Comparison of ENCODE assay signal across 24 cellular contexts in the genomic region with DNA sequence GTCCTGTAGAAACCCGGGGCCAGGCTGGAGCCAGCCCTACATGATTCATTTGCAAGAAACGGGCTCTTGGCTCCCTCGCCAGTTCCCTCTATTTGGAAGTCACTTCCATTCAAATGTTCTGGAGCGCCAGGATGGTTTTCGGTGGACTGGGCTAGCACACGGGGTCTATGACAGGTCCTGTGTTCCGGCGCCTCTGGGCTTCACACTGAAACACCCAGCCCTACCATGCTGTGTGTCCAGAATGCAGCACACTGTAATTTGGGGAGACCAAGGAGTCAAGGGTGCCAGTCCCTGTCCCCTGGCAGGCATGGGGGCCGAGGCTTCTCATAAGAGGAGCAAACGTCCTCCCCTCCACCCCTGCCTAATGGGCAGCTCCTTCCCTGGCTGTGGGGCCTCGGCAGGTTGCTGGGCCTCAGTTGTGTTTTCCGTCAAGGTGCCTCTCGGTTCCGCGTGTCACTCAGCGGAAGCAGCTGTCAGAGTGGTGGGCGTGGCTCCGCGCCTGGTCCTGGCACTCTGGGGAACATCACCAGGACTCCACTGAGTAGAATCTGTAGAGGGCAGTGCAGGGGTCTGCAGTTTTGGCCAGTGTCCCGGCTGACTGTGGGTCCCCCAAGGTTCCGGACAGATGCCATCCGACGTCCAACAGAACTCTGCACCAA. TPM values are rescaled to one million over a fixed set of nuclear protein-coding genes. Genes with fewer than 3 reads are reported as not detected.
DNase-seq lines count a peak whose midpoint lies in the region; ATAC-seq, FAIRE-seq and TF ChIP-seq lines count a peak whose summit lies in the region.
"Had no signal": no experiment of that assay in that cellular context is flagged by ENCODE, and none has a peak within 500 bp of the region (broad histone marks: within the 10 kb centered on the region; RNA-seq: fewer than 3 reads in every experiment).

No MANE protein-coding gene starts in this region.

- no peak overlapping the region for H3K4me2 ChIP-seq in neuronal stem cell (ENCODE audit: insufficient read depth, low read length, poor library complexity, severe bottlenecking)

- peak; percentile 21 for DNase-seq in left ventricle myocardium superior
- DNase-seq in left ventricle myocardium inferior, result no peak
- DNase-seq in WTC11 (ENCODE audit: low spot score), result peak; percentile 11
- DNase-seq in neuronal stem cell (ENCODE audit: low spot score), result no peak
- DNase-seq in uterus, result peak; percentile 9 to 11
- DNase-seq in effector memory CD8-positive, alpha-beta T cell, result no peak
- DNase-seq in HTR-8/SVneo (ENCODE audit: insufficient read length, low spot score), result no peak
- DNase-seq: ACHN; activated CD4-positive, CD25-positive, alpha-beta regulatory T cell treated with anti-CD3 and anti-CD28 coated beads, Interleukin-2, amount 50 U/mL, for 72 hours; activated CD8-positive, alpha-beta memory T cell treated with anti-CD3 and anti-CD28 coated beads for 24 hours; activated naive CD8-positive, alpha-beta T cell treated with anti-CD3 and anti-CD28 coated beads, Interleukin-2, amount 10 ng/mL, durations not matched to agents 7 days and 5 days; CD8-positive, alpha-beta T cell; DMS79 treated with DMSO at 0.1 percent for 48 hours; Karpas-422; midbrain; NCI-H1105; NCI-H2081; NCI-H510A; stimulated activated naive B cell treated with anti-CD40 and anti-IgM and Interleukin-4, amounts not matched to agents 10 μg/mL and 1 μg/mL and 100 μg/mL, for 72 hours; T1000; transverse colon had no signal

- H3K9ac ChIP-seq in neuronal stem cell (ENCODE audit: low read depth, low read length, poor library complexity), result no peak overlapping the region

- H3K27me3 Mint-ChIP-seq in WTC11 (ENCODE audit: low read depth), result no peaks in the 10 kb centered on the region
- H3K27me3 Mint-ChIP-seq in effector memory CD8-positive, alpha-beta T cell, result peaks cover 20 to 62% of the 10 kb centered on the region in 2 donors
- H3K27me3 Mint-ChIP-seq: activated naive CD8-positive, alpha-beta T cell treated with anti-CD3 and anti-CD28 coated beads, Interleukin-2, amount 10 ng/mL, durations not matched to agents 7 days and 5 days had no signal

- no peak for FAIRE-seq in HTR-8/SVneo (lab: Jason Lieb, UNC)
- FAIRE-seq: frontal cortex had no signal

- H3K4me3 ChIP-seq in left ventricle myocardium inferior, result no peak overlapping the region
- no peak overlapping the region for H3K4me3 ChIP-seq in neuronal stem cell (ENCODE audit: low read length in 2 of 2)
- no peak overlapping the region for H3K4me3 ChIP-seq in uterus
- H3K4me3 ChIP-seq: transverse colon had no signal

- ATAC-seq in left ventricle myocardium superior (no peak), WTC11 (no peak), GM18520 (IDR thresholded peaks at IDR 0.05; ENCODE audit: unreplicated experiment) (no peak)
- ATAC-seq in effector memory CD8-positive, alpha-beta T cell (replicated peaks), result no peak
- ATAC-seq: CD8-positive, alpha-beta T cell; stimulated activated naive B cell treated with anti-CD40 and anti-IgM and Interleukin-4, amounts not matched to agents 10 μg/mL and 1 μg/mL and 100 μg/mL, for 72 hours had no signal

- no peaks in the 10 kb centered on the region for H3K9me3 ChIP-seq in left ventricle myocardium inferior (replicated peaks)
- no peaks in the 10 kb centered on the region for H3K9me3 ChIP-seq in neuronal stem cell (replicated peaks in 1 of 2; ENCODE audit: control insufficient read depth in 2 of 2, insufficient read depth in 1 of 2, low read depth in 1 of 2, low read length in 2 of 2)
- no peaks in the 10 kb centered on the region for H3K9me3 ChIP-seq in uterus
- H3K9me3 ChIP-seq: transverse colon had no signal

- no peak overlapping the region for H4K91ac ChIP-seq in neuronal stem cell (ENCODE audit: low read depth, low read length, poor library complexity)

- WGBS in neuronal stem cell (ENCODE audit: extremely low coverage in 2 of 2, insufficient read length in 2 of 2, insufficient replicate concordance in 1 of 2), 2 donors, result no CpG with 5 or more reads among the region's 23 CpGs

- H3K9me3 Mint-ChIP-seq in WTC11, result no peaks in the 10 kb centered on the region
- no peaks in the 10 kb centered on the region for H3K9me3 Mint-ChIP-seq in effector memory CD8-positive, alpha-beta T cell
- H3K9me3 Mint-ChIP-seq: activated naive CD8-positive, alpha-beta T cell treated with anti-CD3 and anti-CD28 coated beads, Interleukin-2, amount 10 ng/mL, durations not matched to agents 7 days and 5 days; activated T-helper 1 cell treated with anti-CD3 and anti-CD28 coated beads, Interleukin-12 subunit alpha, Interleukin-12 subunit beta, Interleukin-2, Interleukin-4 antibody, amounts not matched to agents 30 ng/mL and 10 ng/mL and 1 ng/mL, durations not matched to agents 14 hours and 24 hours and 36 hours; CD8-positive, alpha-beta T cell; stimulated activated naive B cell treated with anti-CD40 and anti-IgM and Interleukin-4, amounts not matched to agents 10 μg/mL and 1 μg/mL and 100 μg/mL, for 72 hours had no signal

- H3K4ac ChIP-seq in neuronal stem cell (ENCODE audit: low read length), result no peak overlapping the region

- no peaks in the 10 kb centered on the region for H3K36me3 Mint-ChIP-seq in WTC11
- H3K36me3 Mint-ChIP-seq in effector memory CD8-positive, alpha-beta T cell (ENCODE audit: insufficient read depth), result no peaks in the 10 kb centered on the region
- H3K36me3 Mint-ChIP-seq: activated naive CD8-positive, alpha-beta T cell treated with anti-CD3 and anti-CD28 coated beads, Interleukin-2, amount 10 ng/mL, durations not matched to agents 7 days and 5 days; CD8-positive, alpha-beta T cell; stimulated activated naive B cell treated with anti-CD40 and anti-IgM and Interleukin-4, amounts not matched to agents 10 μg/mL and 1 μg/mL and 100 μg/mL, for 72 hours had no signal

- TF ChIP-seq POLR2A in uterus (IDR thresholded peaks at IDR 0.05), result no peak

- no peak overlapping the region for H2AFZ ChIP-seq in neuronal stem cell (ENCODE audit: low read length)

- no peak overlapping the region for H2BK120ac ChIP-seq in neuronal stem cell (ENCODE audit: low read depth, low read length)

- H3K27ac ChIP-seq in left ventricle myocardium inferior (replicated peaks) (no peak overlapping the region), neuronal stem cell (replicated peaks; ENCODE audit: low read length) (no peak overlapping the region), uterus (no peak overlapping the region)
- H3K27ac ChIP-seq: transverse colon had no signal

- H3K4me1 ChIP-seq in left ventricle myocardium inferior (no peaks in the 10 kb centered on the region), neuronal stem cell (ENCODE audit: control insufficient read depth in 2 of 2, insufficient read depth in 1 of 2, low read depth in 1 of 2, low read length in 2 of 2) (peaks cover 0 to 13% of the 10 kb centered on the region in 2 donors), uterus (no peaks in the 10 kb centered on the region)
- H3K4me1 ChIP-seq: transverse colon had no signal

- H3K27me3 ChIP-seq in left ventricle myocardium inferior (ENCODE audit: low read depth) (peaks cover 48% of the 10 kb centered on the region), neuronal stem cell (ENCODE audit: control insufficient read depth in 3 of 3, insufficient read depth in 3 of 3, low read depth in 1 of 3, low read length in 3 of 3) (peaks cover 0 to 4% (median 0%) of the 10 kb centered on the region in 3 experiments), uterus (no peaks in the 10 kb centered on the region)
- H3K27me3 ChIP-seq: transverse colon had no signal

- peak overlapping the region; percentile 16 for H2BK12ac ChIP-seq in neuronal stem cell (ENCODE audit: low read length)

- H3K36me3 ChIP-seq in left ventricle myocardium inferior, result no peaks in the 10 kb centered on the region
- no peaks in the 10 kb centered on the region for H3K36me3 ChIP-seq in neuronal stem cell (replicated peaks in 1 of 2; ENCODE audit: control insufficient read depth in 2 of 2, insufficient read depth in 2 of 2, low read length in 2 of 2)
- no peaks in the 10 kb centered on the region for H3K36me3 ChIP-seq in uterus
- H3K36me3 ChIP-seq: transverse colon had no signal

- peak overlapping the region; percentile 4 for H2BK5ac ChIP-seq in neuronal stem cell (ENCODE audit: low read length)

- intact Hi-C loops in left ventricle myocardium superior (cut with micrococcal nuclease) (no loop called here), left ventricle myocardium inferior (cut with micrococcal nuclease) (no loop called here), uterus (cut with DNase I; ENCODE audit: low total_unique reads) (no loop called here)

- no peak overlapping the region for H3K4me3 Mint-ChIP-seq in WTC11
- H3K4me3 Mint-ChIP-seq in effector memory CD8-positive, alpha-beta T cell, result no peak overlapping the region
- H3K4me3 Mint-ChIP-seq: activated naive CD8-positive, alpha-beta T cell treated with anti-CD3 and anti-CD28 coated beads, Interleukin-2, amount 10 ng/mL, durations not matched to agents 7 days and 5 days; activated T-helper 1 cell treated with anti-CD3 and anti-CD28 coated beads, Interleukin-12 subunit alpha, Interleukin-12 subunit beta, Interleukin-2, Interleukin-4 antibody, amounts not matched to agents 30 ng/mL and 10 ng/mL and 1 ng/mL, durations not matched to agents 14 hours and 24 hours and 36 hours; CD8-positive, alpha-beta T cell; stimulated activated naive B cell treated with anti-CD40 and anti-IgM and Interleukin-4, amounts not matched to agents 10 μg/mL and 1 μg/mL and 100 μg/mL, for 72 hours had no signal

- H3K4me1 Mint-ChIP-seq in WTC11, result peaks cover 15% of the 10 kb centered on the region
- no peaks in the 10 kb centered on the region for H3K4me1 Mint-ChIP-seq in effector memory CD8-positive, alpha-beta T cell (ENCODE audit: low read depth in 2 of 2)
- H3K4me1 Mint-ChIP-seq: activated naive CD8-positive, alpha-beta T cell treated with anti-CD3 and anti-CD28 coated beads, Interleukin-2, amount 10 ng/mL, durations not matched to agents 7 days and 5 days; stimulated activated naive B cell treated with anti-CD40 and anti-IgM and Interleukin-4, amounts not matched to agents 10 μg/mL and 1 μg/mL and 100 μg/mL, for 72 hours had no signal

- H3K23ac ChIP-seq in neuronal stem cell (ENCODE audit: low read depth, low read length, poor library complexity), result peak overlapping the region; percentile 14

- no peak overlapping the region for H3K14ac ChIP-seq in neuronal stem cell (ENCODE audit: low read length)

- POLR2A ChIA-PET in WTC11 (lab: Charles Lee), result no interaction called here

- H3K18ac ChIP-seq in neuronal stem cell (ENCODE audit: low read length), result peak overlapping the region; percentile 84

- H2BK15ac ChIP-seq in neuronal stem cell (ENCODE audit: low read length), result peak overlapping the region; percentile 89

- TF ChIP-seq CTCF in left ventricle myocardium inferior (IDR thresholded peaks at IDR 0.05; ENCODE audit: borderline replicate concordance), result no peak
- no peak for TF ChIP-seq CTCF in WTC11 (IDR thresholded peaks at IDR 0.05)
- no peak for TF ChIP-seq CTCF in uterus (IDR thresholded peaks at IDR 0.05)

- no peak overlapping the region for H3K27ac Mint-ChIP-seq in WTC11
- H3K27ac Mint-ChIP-seq in effector memory CD8-positive, alpha-beta T cell, result no peak overlapping the region
- H3K27ac Mint-ChIP-seq: activated naive CD8-positive, alpha-beta T cell treated with anti-CD3 and anti-CD28 coated beads, Interleukin-2, amount 10 ng/mL, durations not matched to agents 7 days and 5 days; activated T-helper 1 cell treated with anti-CD3 and anti-CD28 coated beads, Interleukin-12 subunit alpha, Interleukin-12 subunit beta, Interleukin-2, Interleukin-4 antibody, amounts not matched to agents 30 ng/mL and 10 ng/mL and 1 ng/mL, durations not matched to agents 14 hours and 24 hours and 36 hours; CD8-positive, alpha-beta T cell; stimulated activated naive B cell treated with anti-CD40 and anti-IgM and Interleukin-4, amounts not matched to agents 10 μg/mL and 1 μg/mL and 100 μg/mL, for 72 hours had no signal

- CTCF ChIA-PET in WTC11 (lab: Charles Lee), result no interaction called here

- no peaks in the 10 kb centered on the region for H3K79me1 ChIP-seq in neuronal stem cell (ENCODE audit: low read depth, low read length)

- H2AK5ac ChIP-seq in neuronal stem cell (ENCODE audit: low read depth, low read length), result peak overlapping the region; percentile 95

- no peak overlapping the region for H4K8ac ChIP-seq in neuronal stem cell (ENCODE audit: low read depth, low read length)

RNA-seq across cellular contexts. Expression of gene COL5A1, which starts 18.1 kb away (rescaled TPM):
- 14.8 TPM for total RNA-seq in left ventricle myocardium superior
- total RNA-seq in left ventricle myocardium inferior, result 13.9 TPM
- total RNA-seq in WTC11 (2021), result 13.5 to 17.7 TPM (median 16.4 TPM) in 3 replicates
- 10.1 TPM for polyA plus RNA-seq in neuronal stem cell (2013, experiment 1 of 2)
- 10.2 TPM for polyA plus RNA-seq in neuronal stem cell (2013, experiment 2 of 2)
- 100 to 1,000 TPM in 2 of 4 donors, 10 to 100 TPM in 2; 21.2 to 604 (median 129) TPM for total RNA-seq in uterus
- total RNA-seq: activated T-helper 1 cell treated with anti-CD3 and anti-CD28 coated beads, Interleukin-12 subunit alpha, Interleukin-12 subunit beta, Interleukin-2, Interleukin-4 antibody, amounts not matched to agents 30 ng/mL and 10 ng/mL and 1 ng/mL, durations not matched to agents 14 hours and 24 hours and 36 hours had no signal

Comparison
In these comparisons a context has a peak if more than half of its experiments do, and no peak if none do; other contexts are left out.
1. DNase-seq: peak in left ventricle myocardium superior (single experiment), WTC11 (single experiment) and uterus (2 of 2); none in left ventricle myocardium inferior (single experiment), neuronal stem cell (single experiment), effector memory CD8-positive, alpha-beta T cell (0 of 3) and HTR-8/SVneo (single experiment).